ENCODE assay signal across 8 cellular contexts in the genomic region with DNA sequence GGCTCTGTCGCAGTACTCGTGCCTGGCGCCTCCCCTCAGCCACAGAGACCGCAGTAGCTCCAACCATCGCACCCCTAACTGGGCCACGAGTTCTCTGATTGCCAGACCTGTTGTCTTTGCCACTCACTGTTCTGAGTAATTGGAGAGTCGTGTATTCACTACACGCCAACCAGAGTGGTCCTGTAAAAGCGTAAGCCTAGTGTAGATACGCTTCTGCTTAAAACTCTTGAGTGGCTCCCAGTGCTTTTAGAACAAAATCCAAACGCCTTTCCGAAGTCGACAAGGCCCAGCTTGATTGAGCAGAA. TPM values are rescaled to one million over a fixed set of nuclear protein-coding genes. Genes with fewer than 3 reads are reported as not detected.
A peak's percentile ranks its signal among the peaks of the same experiment; 100 is the strongest.
DNase-seq lines count a peak whose midpoint lies in the region; ATAC-seq and TF ChIP-seq lines count a peak whose summit lies in the region.

No MANE protein-coding gene starts in this region.

- peak overlapping the region; percentile 95 for H3K4me2 ChIP-seq in BLaER1

- peak overlapping the region; percentile 86 for H3K4me3 ChIP-seq in BLaER1

- H3K36me3 ChIP-seq in BLaER1: peaks cover 74% of the 10 kb centered on the region

- peaks cover 39% of the 10 kb centered on the region for H3K4me1 ChIP-seq in BLaER1

- no peaks in the 10 kb centered on the region for H3K27me3 Mint-ChIP-seq in activated CD8-positive, alpha-beta T cell treated with anti-CD3 and anti-CD28 coated beads, Interleukin-2, amount 10 ng/mL, durations not matched to agents 7 days and 5 days (ENCODE audit: low read depth)
- peaks cover 0 to 6% (median 0%) of the 10 kb centered on the region in 3 donors for H3K27me3 Mint-ChIP-seq in immature natural killer cell (ENCODE audit: low read depth in 3 of 3)
- H3K27me3 Mint-ChIP-seq in stimulated activated naive CD8-positive, alpha-beta T cell treated with anti-CD3 and anti-CD28 coated beads, Interleukin-15, Interleukin-2, amounts not matched to agents 100 ng/mL and 50 ng/mL, for 24 hours: no peaks in the 10 kb centered on the region

- H3K9ac ChIP-seq in BLaER1: peak overlapping the region; percentile 88

- H3K27ac ChIP-seq in BLaER1: peak overlapping the region; percentile 83

- peaks cover 48% of the 10 kb centered on the region for H3K36me3 Mint-ChIP-seq in activated CD8-positive, alpha-beta T cell treated with anti-CD3 and anti-CD28 coated beads, Interleukin-2, amount 10 ng/mL, durations not matched to agents 7 days and 5 days (ENCODE audit: low read depth)
- H3K36me3 Mint-ChIP-seq in immature natural killer cell: peaks cover 0 to 14% (median 11%) of the 10 kb centered on the region in 3 donors
- peaks cover 39% of the 10 kb centered on the region for H3K36me3 Mint-ChIP-seq in stimulated activated naive CD8-positive, alpha-beta T cell treated with anti-CD3 and anti-CD28 coated beads, Interleukin-15, Interleukin-2, amounts not matched to agents 100 ng/mL and 50 ng/mL, for 24 hours (ENCODE audit: low read depth)

- peak overlapping the region; percentile 88 for H3K27ac Mint-ChIP-seq in activated CD8-positive, alpha-beta T cell treated with anti-CD3 and anti-CD28 coated beads, Interleukin-2, amount 10 ng/mL, durations not matched to agents 7 days and 5 days
- H3K27ac Mint-ChIP-seq in immature natural killer cell: peak overlapping the region; percentile 90 to 99 (median 98)
- H3K27ac Mint-ChIP-seq in stimulated activated naive CD8-positive, alpha-beta T cell treated with anti-CD3 and anti-CD28 coated beads, Interleukin-15, Interleukin-2, amounts not matched to agents 100 ng/mL and 50 ng/mL, for 24 hours: peak overlapping the region; percentile 86

- CTCF ChIA-PET in activated CD8-positive, alpha-beta T cell treated with anti-CD3 and anti-CD28 coated beads, Interleukin-2, amount 10 ng/mL, durations not matched to agents 7 days and 5 days (lab: Charles Lee): interaction anchor here (0.8 to 6.4 kb wide), 14 partner anchors 10 to 559 kb away, joined by 3 to 118 read pairs (median 6); a partner anchor contains a TSS

- no peak for TF ChIP-seq CTCF in GM10266 (IDR thresholded peaks at IDR 0.05; ENCODE audit: control insufficient read depth, insufficient read depth, low read depth, missing control alignments)

- H3K4me1 Mint-ChIP-seq in activated CD8-positive, alpha-beta T cell treated with anti-CD3 and anti-CD28 coated beads, Interleukin-2, amount 10 ng/mL, durations not matched to agents 7 days and 5 days (ENCODE audit: low read depth): peaks cover 44% of the 10 kb centered on the region
- peaks cover 41 to 49% of the 10 kb centered on the region in 2 donors for H3K4me1 Mint-ChIP-seq in immature natural killer cell
- H3K4me1 Mint-ChIP-seq in stimulated activated naive CD8-positive, alpha-beta T cell treated with anti-CD3 and anti-CD28 coated beads, Interleukin-15, Interleukin-2, amounts not matched to agents 100 ng/mL and 50 ng/mL, for 24 hours (ENCODE audit: low read depth): peaks cover 48% of the 10 kb centered on the region

- H3K9me3 ChIP-seq in BLaER1: no peaks in the 10 kb centered on the region

- DNase-seq in HT-29 (ENCODE audit: low spot score) (peak; percentile 54), immature natural killer cell (no peak), GM10266 (ENCODE audit: extremely low spot score) (no peak), HK-2 (ENCODE audit: unreplicated experiment) (no peak)
- peak; percentile 77 for DNase-seq in activated CD8-positive, alpha-beta T cell treated with anti-CD3 and anti-CD28 coated beads, Interleukin-2, amount 10 ng/mL, durations not matched to agents 7 days and 5 days

- ATAC-seq in activated CD8-positive, alpha-beta T cell treated with anti-CD3 and anti-CD28 coated beads, Interleukin-2, amount 10 ng/mL, durations not matched to agents 7 days and 5 days: no peak
- no peak for ATAC-seq in GM21786 (IDR thresholded peaks at IDR 0.05; ENCODE audit: unreplicated experiment)

- POLR2A ChIA-PET in activated CD8-positive, alpha-beta T cell treated with anti-CD3 and anti-CD28 coated beads, Interleukin-2, amount 10 ng/mL, durations not matched to agents 7 days and 5 days (lab: Charles Lee): interaction anchor here (0.6 to 3.7 kb wide), 15 partner anchors 9 to 67 kb away, joined by 3 to 41 read pairs (median 6); a partner anchor contains a TSS

- no peaks in the 10 kb centered on the region for H3K27me3 ChIP-seq in BLaER1

- H3K4me3 Mint-ChIP-seq in activated CD8-positive, alpha-beta T cell treated with anti-CD3 and anti-CD28 coated beads, Interleukin-2, amount 10 ng/mL, durations not matched to agents 7 days and 5 days: peak overlapping the region; percentile 89
- H3K4me3 Mint-ChIP-seq in immature natural killer cell: peak overlapping the region; percentile 98 to 99 (median 98)
- H3K4me3 Mint-ChIP-seq in stimulated activated naive CD8-positive, alpha-beta T cell treated with anti-CD3 and anti-CD28 coated beads, Interleukin-15, Interleukin-2, amounts not matched to agents 100 ng/mL and 50 ng/mL, for 24 hours: peak overlapping the region; percentile 89

- H3K9me3 Mint-ChIP-seq in activated CD8-positive, alpha-beta T cell treated with anti-CD3 and anti-CD28 coated beads, Interleukin-2, amount 10 ng/mL, durations not matched to agents 7 days and 5 days (ENCODE audit: insufficient read depth): no peaks in the 10 kb centered on the region
- H3K9me3 Mint-ChIP-seq in immature natural killer cell: no peaks in the 10 kb centered on the region
- H3K9me3 Mint-ChIP-seq in stimulated activated naive CD8-positive, alpha-beta T cell treated with anti-CD3 and anti-CD28 coated beads, Interleukin-15, Interleukin-2, amounts not matched to agents 100 ng/mL and 50 ng/mL, for 24 hours: no peaks in the 10 kb centered on the region

- H4K20me1 ChIP-seq in BLaER1: peaks cover 21% of the 10 kb centered on the region; the same call in 1 of the 2 replicates

RNA-seq across cellular contexts. Expression of a gene that starts 0.4 kb away (rescaled TPM):
- total RNA-seq in HT-29 (2014; rRNA removed; shearing (Covaris generic)): 36.3 and 50.6 TPM in 2 replicates
- total RNA-seq in activated CD8-positive, alpha-beta T cell treated with anti-CD3 and anti-CD28 coated beads, Interleukin-2, amount 10 ng/mL, durations not matched to agents 7 days and 5 days: 10 to 100 TPM; 70.4 to 73.2 TPM
- polyA plus RNA-seq in immature natural killer cell: 10 to 100 TPM; 30.8 to 51.8 (median 44.2) TPM

RNA-seq across cellular contexts. Expression of a gene that starts 0.5 kb away (rescaled TPM):
- 15.0 and 22.2 TPM in 2 replicates for total RNA-seq in HT-29 (2014; rRNA removed; shearing (Covaris generic))
- 10 to 100 TPM; 26.3 to 30.7 TPM for total RNA-seq in activated CD8-positive, alpha-beta T cell treated with anti-CD3 and anti-CD28 coated beads, Interleukin-2, amount 10 ng/mL, durations not matched to agents 7 days and 5 days
- 10 to 100 TPM; 22.7 to 31.2 (median 24.4) TPM for polyA plus RNA-seq in immature natural killer cell

RNA-seq across cellular contexts. Expression of a gene that starts 46.9 kb away (rescaled TPM):
- 43.2 and 53.7 TPM in 2 replicates for total RNA-seq in HT-29 (2014; rRNA removed; shearing (Covaris generic))
- 10 to 100 TPM; 84.1 to 85.0 TPM for total RNA-seq in activated CD8-positive, alpha-beta T cell treated with anti-CD3 and anti-CD28 coated beads, Interleukin-2, amount 10 ng/mL, durations not matched to agents 7 days and 5 days
- 10 to 100 TPM in 1 of 3 donors, 1 to 10 TPM in 2; 1.9 to 12.8 (median 6.0) TPM for polyA plus RNA-seq in immature natural killer cell

Comparison
In these comparisons a context has a peak if more than half of its experiments do, and no peak if none do; other contexts are left out.
1. DNase-seq: peak in HT-29 (single experiment) and activated CD8-positive, alpha-beta T cell treated with anti-CD3 and anti-CD28 coated beads, Interleukin-2, amount 10 ng/mL, durations not matched to agents 7 days and 5 days (single experiment); none in immature natural killer cell (0 of 3), GM10266 (single experiment) and HK-2 (single experiment).
2. Peak in every context shown above with its lines, with median percentiles within 50 percentile points of each other: H3K27ac Mint-ChIP-seq and H3K4me3 Mint-ChIP-seq.